Comparison of ENCODE assay signal across 23 cellular contexts in genomic region chr4:1501754-1502500, GRCh38.
A peak's percentile ranks its signal among the peaks of the same experiment; 100 is the strongest.
DNase-seq lines count a peak whose midpoint lies in the region; ATAC-seq and TF ChIP-seq lines count a peak whose summit lies in the region.
"Had no signal": no experiment of that assay in that cellular context is flagged by ENCODE, and none has a peak within 500 bp of the region (broad histone marks: within the 10 kb centered on the region; RNA-seq: fewer than 3 reads in every experiment).

No MANE protein-coding gene starts in this region.

- H3K36me3 Mint-ChIP-seq in activated T-cell treated with anti-CD3 and anti-CD28 coated beads, Interleukin-2, amount 50 U/mL, for 72 hours (ENCODE audit: insufficient read depth in 2 of 2), result no peaks in the 10 kb centered on the region
- no peaks in the 10 kb centered on the region for H3K36me3 Mint-ChIP-seq in progenitor cell of endocrine pancreas (ENCODE audit: insufficient read depth)
- H3K36me3 Mint-ChIP-seq: activated naive CD8-positive, alpha-beta T cell; CD8-positive, alpha-beta memory T cell; naive B cell; T-cell had no signal

- no peak for ATAC-seq in activated T-cell treated with anti-CD3 and anti-CD28 coated beads, Interleukin-2, amount 50 U/mL, for 72 hours (replicated peaks in 1 of 2)
- ATAC-seq in left ventricle myocardium superior, result peak; percentile 43
- ATAC-seq: activated CD4-positive, alpha-beta T cell treated with anti-CD3 and anti-CD28 coated beads for 36 hours; pancreas; right lobe of liver; stimulated activated naive CD8-positive, alpha-beta T cell treated with anti-CD3 and anti-CD28 coated beads, Interleukin-15, amount 100 ng/mL, for 72 hours; T-cell had no signal

- no peak overlapping the region for H3K27ac Mint-ChIP-seq in activated T-cell treated with anti-CD3 and anti-CD28 coated beads, Interleukin-2, amount 50 U/mL, for 72 hours
- H3K27ac Mint-ChIP-seq in progenitor cell of endocrine pancreas, result no peak overlapping the region
- H3K27ac Mint-ChIP-seq: activated CD4-positive, alpha-beta T cell treated with anti-CD3 and anti-CD28 coated beads for 36 hours; activated naive CD8-positive, alpha-beta T cell; B cell; naive B cell; stimulated activated naive CD8-positive, alpha-beta T cell treated with anti-CD3 and anti-CD28 coated beads, Interleukin-15, amount 100 ng/mL, for 72 hours; T-cell had no signal

- no peaks in the 10 kb centered on the region for H3K9me3 Mint-ChIP-seq in activated T-cell treated with anti-CD3 and anti-CD28 coated beads, Interleukin-2, amount 50 U/mL, for 72 hours
- H3K9me3 Mint-ChIP-seq in progenitor cell of endocrine pancreas (ENCODE audit: low read depth), result no peaks in the 10 kb centered on the region
- H3K9me3 Mint-ChIP-seq: CD8-positive, alpha-beta memory T cell; central memory CD8-positive, alpha-beta T cell; naive B cell; stimulated activated naive CD8-positive, alpha-beta T cell treated with anti-CD3 and anti-CD28 coated beads, Interleukin-15, amount 100 ng/mL, for 72 hours; T-cell had no signal

- intact Hi-C loops in left ventricle myocardium superior (cut with micrococcal nuclease), result no loop called here
- intact Hi-C loops in posterior vena cava (cut with DNase I), result no loop called here

- peak; percentile 4 for DNase-seq in activated T-cell treated with anti-CD3 and anti-CD28 coated beads, Interleukin-2, amount 50 U/mL, for 1 hour
- DNase-seq in activated T-cell treated with anti-CD3 and anti-CD28 coated beads, Interleukin-2, amount 50 U/mL, for 72 hours, result no peak
- DNase-seq in NCI-H69 (lab: John Stamatoyannopoulos, UW), result peak; percentile 6
- peak; percentile 34 for DNase-seq in left ventricle myocardium superior
- DNase-seq in posterior vena cava (ENCODE audit: low spot score), result peak; percentile 66
- no peak for DNase-seq in stimulated activated CD4-positive, alpha-beta T cell treated with anti-CD3 and anti-CD28 coated beads, Interleukin-12 subunit alpha, Interleukin-12 subunit beta, amount 100 ng/mL, for 4 hours
- DNase-seq in NCI-H774 (lab: John Stamatoyannopoulos, UW), result no peak
- no peak for DNase-seq in progenitor cell of endocrine pancreas (ENCODE audit: low spot score, unreplicated experiment)
- DNase-seq: activated CD4-positive, alpha-beta T cell treated with anti-CD3 and anti-CD28 coated beads for 36 hours; glutamatergic neuron; GOT3; naive B cell; NCI-H1105 treated with DMSO at 0.1 percent for 48 hours; NCI-H446; stimulated activated CD4-positive, alpha-beta T cell treated with anti-CD3 and anti-CD28 coated beads, Interleukin-15, amount 100 ng/mL, for 24 hours; stimulated activated naive CD8-positive, alpha-beta T cell treated with anti-CD3 and anti-CD28 coated beads, Interleukin-15, amount 100 ng/mL, for 72 hours had no signal

- no peaks in the 10 kb centered on the region for H3K4me1 Mint-ChIP-seq in activated T-cell treated with anti-CD3 and anti-CD28 coated beads, Interleukin-2, amount 50 U/mL, for 72 hours (ENCODE audit: low read depth)
- H3K4me1 Mint-ChIP-seq in progenitor cell of endocrine pancreas (ENCODE audit: low read depth), result no peaks in the 10 kb centered on the region
- H3K4me1 Mint-ChIP-seq: activated CD4-positive, alpha-beta T cell treated with anti-CD3 and anti-CD28 coated beads for 36 hours; B cell; CD8-positive, alpha-beta memory T cell; central memory CD8-positive, alpha-beta T cell; naive B cell; stimulated activated naive CD8-positive, alpha-beta T cell treated with anti-CD3 and anti-CD28 coated beads, Interleukin-15, amount 100 ng/mL, for 72 hours; T-cell had no signal

- TF ChIP-seq CTCF in progenitor cell of endocrine pancreas (IDR thresholded peaks at IDR 0.05; ENCODE audit: unreplicated experiment), result no peak

- H3K4me3 Mint-ChIP-seq in activated T-cell treated with anti-CD3 and anti-CD28 coated beads, Interleukin-2, amount 50 U/mL, for 72 hours, result no peak overlapping the region
- H3K4me3 Mint-ChIP-seq in progenitor cell of endocrine pancreas (ENCODE audit: low read depth), result no peak overlapping the region
- H3K4me3 Mint-ChIP-seq: activated CD4-positive, alpha-beta T cell treated with anti-CD3 and anti-CD28 coated beads for 36 hours; activated naive CD8-positive, alpha-beta T cell; B cell; CD8-positive, alpha-beta memory T cell; central memory CD8-positive, alpha-beta T cell; naive B cell; stimulated activated naive CD8-positive, alpha-beta T cell treated with anti-CD3 and anti-CD28 coated beads, Interleukin-15, amount 100 ng/mL, for 72 hours; T-cell had no signal

- H3K27me3 Mint-ChIP-seq in activated T-cell treated with anti-CD3 and anti-CD28 coated beads, Interleukin-2, amount 50 U/mL, for 72 hours (ENCODE audit: low read depth), result no peaks in the 10 kb centered on the region
- H3K27me3 Mint-ChIP-seq in progenitor cell of endocrine pancreas, result peaks cover 7% of the 10 kb centered on the region
- H3K27me3 Mint-ChIP-seq: central memory CD8-positive, alpha-beta T cell had no signal

Comparison
In these comparisons a context has a peak if more than half of its experiments do, and no peak if none do; other contexts are left out.
1. DNase-seq: peak in activated T-cell treated with anti-CD3 and anti-CD28 coated beads, Interleukin-2, amount 50 U/mL, for 1 hour (single experiment), NCI-H69 (single experiment), left ventricle myocardium superior (single experiment) and posterior vena cava (single experiment); none in activated T-cell treated with anti-CD3 and anti-CD28 coated beads, Interleukin-2, amount 50 U/mL, for 72 hours (0 of 2), stimulated activated CD4-positive, alpha-beta T cell treated with anti-CD3 and anti-CD28 coated beads, Interleukin-12 subunit alpha, Interleukin-12 subunit beta, amount 100 ng/mL, for 4 hours (single experiment), NCI-H774 (single experiment) and progenitor cell of endocrine pancreas (single experiment).